Comparison of ENCODE assay signal across 8 cellular contexts in genomic region chr7:23530901-23531793, GRCh38. TPM values are rescaled to one million over a fixed set of nuclear protein-coding genes. Genes with fewer than 3 reads are reported as not detected.
A peak's percentile ranks its signal among the peaks of the same experiment; 100 is the strongest.
DNase-seq lines count a peak whose midpoint lies in the region; ATAC-seq and TF ChIP-seq lines count a peak whose summit lies in the region.

No MANE protein-coding gene starts in this region.

- H3K27ac ChIP-seq in caudate nucleus (ENCODE audit: low read depth, low read length) = peak overlapping the region; percentile 99

- H3K9me3 Mint-ChIP-seq in activated B cell treated with CpG ODN at 0.5 μM for 24 hours = no peaks in the 10 kb centered on the region

- intact Hi-C loops in activated B cell treated with CpG ODN at 0.5 μM for 24 hours (cut with micrococcal nuclease) = loop anchor here (1.0 to 10.0 kb wide), 9 partner anchors 60 to 1044 kb away; partner anchors contain the start of genes HYCC1, IGF2BP3, KLHL7 and MALSU1

- no peaks in the 10 kb centered on the region for H3K27me3 Mint-ChIP-seq in activated B cell treated with CpG ODN at 0.5 μM for 24 hours

- TF ChIP-seq CTCF in GM13976 (IDR thresholded peaks at IDR 0.05; ENCODE audit: borderline replicate concordance, control extremely low read depth, extremely low read depth, insufficient read depth, missing control alignments) = no peak
- TF ChIP-seq CTCF in activated B cell treated with CpG ODN at 0.5 μM for 24 hours (IDR thresholded peaks at IDR 0.05) = no peak

- peak overlapping the region; percentile 99 for H3K4me3 Mint-ChIP-seq in activated B cell treated with CpG ODN at 0.5 μM for 24 hours

- H3K36me3 Mint-ChIP-seq in activated B cell treated with CpG ODN at 0.5 μM for 24 hours (ENCODE audit: low read depth) = peaks cover 31% of the 10 kb centered on the region

- CTCF ChIA-PET in activated B cell treated with CpG ODN at 0.5 μM for 24 hours (lab: Charles Lee) = interaction anchor here (1.0 to 1.7 kb wide), 5 partner anchors 13 to 258 kb away, joined by 3 to 6 read pairs (median 5); no protein-coding TSS in a partner anchor

- H3K4me1 Mint-ChIP-seq in activated B cell treated with CpG ODN at 0.5 μM for 24 hours = peaks cover 57% of the 10 kb centered on the region

- peak overlapping the region; percentile 100 for H3K27ac Mint-ChIP-seq in activated B cell treated with CpG ODN at 0.5 μM for 24 hours

- DNase-seq in GM13976 (ENCODE audit: low spot score) (peak; percentile 56), NCI-H1105 (lab: John Stamatoyannopoulos, UW) (peak; percentile 59), activated B cell treated with CpG ODN at 0.5 μM for 24 hours (peak; percentile 49), caudate nucleus (lab: John Stamatoyannopoulos, UW) (peak in 48 of 61 donors; percentile 17 to 78 (median 61)), islet precursor cell (peak; percentile 68), cerebellar nuclear complex (lab: John Stamatoyannopoulos, UW) (no peak)
- peak; percentile 28 to 61 for DNase-seq in stimulated activated CD4-positive, alpha-beta T cell treated with anti-CD3 and anti-CD28 coated beads, Interleukin-12 subunit alpha, Interleukin-12 subunit beta, amount 100 ng/mL, for 24 hours (ENCODE audit: low read depth in 2 of 2)

- POLR2A ChIA-PET in activated B cell treated with CpG ODN at 0.5 μM for 24 hours (lab: Charles Lee) = interaction anchor here (0.6 to 1.6 kb wide), 15 partner anchors 9 to 1594 kb away, joined by 3 to 8 read pairs (median 4); partner anchors contain the start of genes CCDC126, CYCS, FAM221A and MALSU1

- ATAC-seq in HG02588 (IDR thresholded peaks at IDR 0.05; ENCODE audit: unreplicated experiment) = peak; percentile 24
- peak; percentile 32 for ATAC-seq in activated B cell treated with CpG ODN at 0.5 μM for 24 hours (ENCODE audit: low read depth)

- in situ Hi-C loops in GM13976 (cut with MboI; ENCODE audit: low sequenced_read_pairs, unreplicated experiment) = no loop called here

RNA-seq across cellular contexts. Expression of gene TRA2A, which starts 0.6 kb away (rescaled TPM):
- 123 and 144 TPM in 2 replicates for total RNA-seq in activated B cell treated with CpG ODN at 0.5 μM for 24 hours

Comparison
In these comparisons a context has a peak if more than half of its experiments do, and no peak if none do; other contexts are left out.
1. DNase-seq: peak in GM13976 (single experiment), NCI-H1105 (single experiment), activated B cell treated with CpG ODN at 0.5 μM for 24 hours (single experiment), caudate nucleus (48 of 61), islet precursor cell (single experiment) and stimulated activated CD4-positive, alpha-beta T cell treated with anti-CD3 and anti-CD28 coated beads, Interleukin-12 subunit alpha, Interleukin-12 subunit beta, amount 100 ng/mL, for 24 hours (2 of 2); none in cerebellar nuclear complex (0 of 2).